Comparison of ENCODE assay signal across 9 cellular contexts in the genomic region with DNA sequence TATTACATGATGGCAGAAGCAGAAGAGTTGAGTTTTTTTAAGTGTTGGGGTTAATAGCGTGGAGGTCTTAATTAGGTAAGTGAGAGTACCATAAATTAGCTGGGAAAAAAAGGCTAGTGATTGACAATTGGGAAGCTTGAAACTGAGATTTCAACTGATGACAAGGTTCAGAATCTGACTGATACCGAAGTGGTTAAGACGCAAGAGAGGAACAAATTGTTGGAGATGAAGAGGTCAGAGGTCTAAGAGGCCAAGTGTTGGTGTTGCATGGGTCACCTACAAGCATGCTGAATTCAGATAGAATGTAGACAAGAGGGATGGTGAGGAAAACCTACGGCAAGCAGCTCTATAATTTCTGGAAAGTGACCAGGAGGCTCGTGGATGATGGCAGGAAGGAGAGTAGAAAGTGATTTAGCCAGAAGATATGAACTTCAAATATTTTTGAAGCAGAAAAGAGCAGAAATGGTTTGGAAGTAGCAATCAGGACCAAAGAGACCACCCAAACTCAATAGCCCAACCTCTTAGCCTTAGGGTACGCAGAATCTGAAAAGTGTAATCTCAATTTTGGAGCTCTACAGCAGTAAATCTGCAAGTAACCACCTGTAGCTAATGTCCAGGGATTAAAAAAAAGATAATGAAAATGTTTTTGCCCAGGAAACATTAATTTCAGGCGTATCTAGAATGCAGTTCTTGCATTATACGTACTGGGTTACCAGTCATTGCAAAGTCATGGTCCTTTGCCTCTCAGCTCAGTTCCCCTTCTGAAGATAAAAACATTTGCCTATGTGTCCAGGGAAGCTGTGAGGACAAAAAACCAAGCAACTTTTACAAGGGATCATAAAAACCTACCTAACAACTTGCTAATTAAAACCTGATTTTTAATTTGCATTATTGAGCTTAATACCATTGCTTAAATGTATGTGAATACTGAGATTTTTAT. TPM values are rescaled to one million over a fixed set of nuclear protein-coding genes. Genes with fewer than 3 reads are reported as not detected.
DNase-seq lines count a peak whose midpoint lies in the region; ATAC-seq and TF ChIP-seq lines count a peak whose summit lies in the region.
"Had no signal": no experiment of that assay in that cellular context is flagged by ENCODE, and none has a peak within 500 bp of the region (broad histone marks: within the 10 kb centered on the region; RNA-seq: fewer than 3 reads in every experiment).

No MANE protein-coding gene starts in this region.

- H3K27me3 ChIP-seq in Caco-2 (replicated peaks; ENCODE audit: control insufficient read depth, insufficient read depth, low read length) (no peaks in the 10 kb centered on the region), Loucy (ENCODE audit: insufficient read depth, low read length, poor library complexity, severe bottlenecking) (peaks cover 22% of the 10 kb centered on the region), adipocyte (replicated peaks; ENCODE audit: control insufficient read depth, insufficient read depth, low read length) (no peaks in the 10 kb centered on the region)

- H3K79me2 ChIP-seq in Loucy (ENCODE audit: insufficient read depth, low read length), result peaks cover 66% of the 10 kb centered on the region

- H3K36me3 ChIP-seq in Caco-2 (ENCODE audit: control insufficient read depth, insufficient read depth, low read length) (no peaks in the 10 kb centered on the region), Loucy (ENCODE audit: insufficient read depth, low read length) (peaks cover 9% of the 10 kb centered on the region), adipocyte (ENCODE audit: control insufficient read depth, insufficient read depth, low read length, severe bottlenecking) (no peaks in the 10 kb centered on the region)

- peak overlapping the region; percentile 91 for H3K4me2 ChIP-seq in Loucy (ENCODE audit: low read depth, low read length, poor library complexity, severe bottlenecking)

- peaks cover 32% of the 10 kb centered on the region for H4K20me1 ChIP-seq in Loucy (ENCODE audit: insufficient read depth, low read length, poor library complexity, severe bottlenecking)

- no peak for ATAC-seq in natural killer cell treated with Interleukin-12 subunit alpha and Interleukin-12 subunit beta and Interleukin-15 and Interleukin-18, amount 100 ng/mL, for 72 hours
- no peak for ATAC-seq in GM18858 (IDR thresholded peaks at IDR 0.05; ENCODE audit: unreplicated experiment)

- H3K4me1 ChIP-seq in Caco-2, result peaks cover 26% of the 10 kb centered on the region
- H3K4me1 ChIP-seq in Loucy (ENCODE audit: insufficient read depth, low read length, poor library complexity, severe bottlenecking), result peaks cover 20% of the 10 kb centered on the region
- peaks cover 11% of the 10 kb centered on the region for H3K4me1 ChIP-seq in adipocyte (ENCODE audit: control insufficient read depth, insufficient read depth, low read length)

- H3K27ac Mint-ChIP-seq in Caco-2 (ENCODE audit: unreplicated experiment), result peak overlapping the region; percentile 98
- peak overlapping the region; percentile 66 to 99 for H3K27ac Mint-ChIP-seq in natural killer cell treated with Interleukin-12 subunit alpha and Interleukin-12 subunit beta and Interleukin-15 and Interleukin-18, amount 100 ng/mL, for 72 hours

- peak overlapping the region; percentile 72 for H3K4me3 Mint-ChIP-seq in Caco-2 (ENCODE audit: unreplicated experiment)
- H3K4me3 Mint-ChIP-seq in natural killer cell treated with Interleukin-12 subunit alpha and Interleukin-12 subunit beta and Interleukin-15 and Interleukin-18, amount 100 ng/mL, for 72 hours, result peak overlapping the region; percentile 95

- DNase-seq in Caco-2 (no peak), adipocyte (ENCODE audit: low read depth) (no peak), NCI-H2227 (lab: John Stamatoyannopoulos, UW; ENCODE audit: unreplicated experiment) (no peak)
- no peak for DNase-seq in natural killer cell treated with Interleukin-12 subunit alpha and Interleukin-12 subunit beta and Interleukin-15 and Interleukin-18, amount 100 ng/mL, for 72 hours (ENCODE audit: low spot score)
- DNase-seq in stimulated activated CD4-positive, alpha-beta T cell treated with anti-CD3 and anti-CD28 coated beads, Interleukin-2, amount 100 ng/mL, for 48 hours, result no peak
- DNase-seq in stimulated activated CD4-positive, alpha-beta T cell treated with anti-CD3 and anti-CD28 coated beads, Interleukin-4, amount 100 ng/mL, for 4 hours, result no peak
- DNase-seq: T1000 had no signal

- no peak for TF ChIP-seq CTCF in Caco-2 (IDR thresholded peaks at IDR 0.05; ENCODE audit: insufficient read depth in 1 of 2, low read depth in 1 of 2, low read length in 1 of 2, severe bottlenecking in 1 of 2, unreplicated experiment in 1 of 2)
- no peak for TF ChIP-seq CTCF in Loucy (conservative IDR thresholded peaks at IDR 0.05; ENCODE audit: low read length)

- no peak overlapping the region for H2AFZ ChIP-seq in Loucy (ENCODE audit: low read length)

- no peaks in the 10 kb centered on the region for H3K9me3 Mint-ChIP-seq in Caco-2 (ENCODE audit: unreplicated experiment)
- no peaks in the 10 kb centered on the region for H3K9me3 Mint-ChIP-seq in natural killer cell treated with Interleukin-12 subunit alpha and Interleukin-12 subunit beta and Interleukin-15 and Interleukin-18, amount 100 ng/mL, for 72 hours

- no TSS peak for BruUV-seq in Caco-2 (replicated peaks; lab: Mats Ljungman, UMichigan)

- no peaks in the 10 kb centered on the region for H3K27me3 Mint-ChIP-seq in Caco-2 (ENCODE audit: insufficient read depth, unreplicated experiment)
- no peaks in the 10 kb centered on the region for H3K27me3 Mint-ChIP-seq in natural killer cell treated with Interleukin-12 subunit alpha and Interleukin-12 subunit beta and Interleukin-15 and Interleukin-18, amount 100 ng/mL, for 72 hours

- POLR2A ChIA-PET in Caco-2 (lab: Charles Lee), result interaction anchor here (0.9 to 1.8 kb wide), 3 partner anchors 8 to 23 kb away, joined by 3 to 6 read pairs (median 3); no protein-coding TSS in a partner anchor

- H3F3A ChIP-seq in Loucy (ENCODE audit: low read depth), result no peaks in the 10 kb centered on the region

- CTCF ChIA-PET in Caco-2 (lab: Charles Lee), result interaction anchor here (3.8 kb wide), 1 partner anchor 22 kb away, joined by 16 read pairs; no protein-coding TSS in a partner anchor

- H3K9ac ChIP-seq in Loucy (ENCODE audit: low read depth, low read length, poor library complexity, severe bottlenecking), result peak overlapping the region; percentile 100
- peak overlapping the region; percentile 97 for H3K9ac ChIP-seq in adipocyte (ENCODE audit: low read length)

- H3K4me1 Mint-ChIP-seq in Caco-2 (ENCODE audit: low read depth, unreplicated experiment), result peaks cover 15% of the 10 kb centered on the region
- H3K4me1 Mint-ChIP-seq in natural killer cell treated with Interleukin-12 subunit alpha and Interleukin-12 subunit beta and Interleukin-15 and Interleukin-18, amount 100 ng/mL, for 72 hours (ENCODE audit: low read depth in 2 of 2), result peaks cover 17 to 20% of the 10 kb centered on the region in 2 donors

- H3K4me3 ChIP-seq in Caco-2 (ENCODE audit: low read depth, low read length), result peak overlapping the region; percentile 99
- H3K4me3 ChIP-seq in Loucy (ENCODE audit: low read length, poor library complexity, severe bottlenecking), result peak overlapping the region; percentile 100
- no peak overlapping the region for H3K4me3 ChIP-seq in adipocyte (ENCODE audit: low read length)

- no peaks in the 10 kb centered on the region for H3K9me2 ChIP-seq in Loucy (replicated peaks; ENCODE audit: low read depth, low read length)

- H3K9me3 ChIP-seq in Caco-2 (no peaks in the 10 kb centered on the region), Loucy (ENCODE audit: insufficient read depth, low read depth, low read length) (no peaks in the 10 kb centered on the region), adipocyte (ENCODE audit: control insufficient read depth, low read length) (no peaks in the 10 kb centered on the region)

- intact Hi-C loops in Caco-2 (cut with micrococcal nuclease; ENCODE audit: unreplicated experiment), result loop anchor here (2.0 kb wide), 1 partner anchor 79 kb away; the partner anchor contains the start of gene SLC25A3

- peaks cover 53% of the 10 kb centered on the region for H3K36me3 Mint-ChIP-seq in Caco-2 (ENCODE audit: insufficient read depth, unreplicated experiment)
- H3K36me3 Mint-ChIP-seq in natural killer cell treated with Interleukin-12 subunit alpha and Interleukin-12 subunit beta and Interleukin-15 and Interleukin-18, amount 100 ng/mL, for 72 hours, result peaks cover 13% of the 10 kb centered on the region

RNA-seq across cellular contexts. Expression of gene TMPO, which starts 1.7 kb away (rescaled TPM):
- total RNA-seq in Caco-2 (2022), result 203 and 212 TPM in 2 replicates
- total RNA-seq in natural killer cell treated with Interleukin-12 subunit alpha and Interleukin-12 subunit beta and Interleukin-15 and Interleukin-18, amount 100 ng/mL, for 72 hours, result 100 to 1,000 TPM; 147 to 219 TPM
